8 cellular contexts compared by ENCODE assay signal in genomic region chr19:45792482-45793177, GRCh38. TPM values are rescaled to one million over a fixed set of nuclear protein-coding genes. Genes with fewer than 3 reads are reported as not detected.
DNase-seq lines count a peak whose midpoint lies in the region; ATAC-seq and TF ChIP-seq lines count a peak whose summit lies in the region.

DMWD (minus strand) TSS chr19:45792845; CDS start chr19:45792756, 89 bp downstream.

- peak; percentile 82 for TF ChIP-seq POLR2A in GM19193 (IDR thresholded peaks at IDR 0.05; ENCODE audit: extremely low read depth, insufficient read depth, insufficient read length)

- peak within 1 kb of the TSS; percentile 84 to 86 for H3K9ac ChIP-seq in colonic mucosa (ENCODE audit: low read depth in 2 of 2, low read length in 2 of 2)

- H3K27ac ChIP-seq in colonic mucosa: no peak within 1 kb of the TSS

- H3K4me3 ChIP-seq in colonic mucosa: peak within 1 kb of the TSS; percentile 55

- intact Hi-C loops in colonic mucosa (cut with DNase I) (no loop called here), left colon (cut with DNase I, micrococcal nuclease) (no loop called here)

- TF ChIP-seq CTCF in colonic mucosa (IDR thresholded peaks at IDR 0.05): no peak

- H3K27me3 ChIP-seq in colonic mucosa: peaks cover 4% of the 10 kb centered on the region

- H3K4me1 ChIP-seq in colonic mucosa: peaks cover 11% of the 10 kb centered on the region

- ATAC-seq in HG03439 (IDR thresholded peaks at IDR 0.05; ENCODE audit: unreplicated experiment) (peak; percentile 88), left colon (peak; percentile 99)

- peak; percentile 65 to 71 for DNase-seq in AML-193 (lab: John Stamatoyannopoulos, UW)
- DNase-seq in NCI-H524 (lab: John Stamatoyannopoulos, UW): peak; percentile 94 to 96
- DNase-seq in activated CD4-positive, alpha-beta T cell treated with anti-CD3 and anti-CD28 coated beads for 48 hours: peak; percentile 100
- peak; percentile 100 for DNase-seq in colonic mucosa
- peak; percentile 99 to 100 for DNase-seq in left colon
- peak; percentile 100 for DNase-seq in stimulated activated CD4-positive, alpha-beta T cell treated with anti-CD3 and anti-CD28 coated beads, Interleukin-1b, Interleukin-23, amount 100 ng/mL, for 48 hours

- H3K36me3 ChIP-seq in colonic mucosa: no peaks in the 10 kb centered on the region

- H3K9me3 ChIP-seq in colonic mucosa: no peaks in the 10 kb centered on the region

RNA-seq across cellular contexts. Expression of gene DMWD, which starts in this region (rescaled TPM):
- 10 to 100 TPM; 29.1 to 43.6 TPM for total RNA-seq in colonic mucosa
- total RNA-seq in left colon: 10 to 100 TPM; 29.7 to 38.7 TPM
